In genomic region chr9:93579711-93580516, GRCh38 we compare ENCODE assay signal across 15 cellular contexts. TPM values are rescaled to one million over a fixed set of nuclear protein-coding genes. Genes with fewer than 3 reads are reported as not detected.
A peak's percentile ranks its signal among the peaks of the same experiment; 100 is the strongest.
DNase-seq lines count a peak whose midpoint lies in the region; ATAC-seq and TF ChIP-seq lines count a peak whose summit lies in the region.
"Had no signal": no experiment of that assay in that cellular context is flagged by ENCODE, and none has a peak within 500 bp of the region (broad histone marks: within the 10 kb centered on the region; RNA-seq: fewer than 3 reads in every experiment).

No MANE protein-coding gene starts in this region.

- H3K27me3 Mint-ChIP-seq in activated T-cell treated with anti-CD3 and anti-CD28 coated beads, Interleukin-2, amount 50 U/mL, for 72 hours (ENCODE audit: low read depth) = no peaks in the 10 kb centered on the region
- H3K27me3 Mint-ChIP-seq in activated T-cell treated with anti-CD3 and anti-CD28 coated beads, Interleukin-2, amount 50 U/mL, for 4 hours (ENCODE audit: low read depth) = no peaks in the 10 kb centered on the region
- H3K27me3 Mint-ChIP-seq in endothelial cell (ENCODE audit: unreplicated experiment) = peaks cover 15% of the 10 kb centered on the region

- H3K4me3 Mint-ChIP-seq in activated T-cell treated with anti-CD3 and anti-CD28 coated beads, Interleukin-2, amount 50 U/mL, for 72 hours = no peak overlapping the region
- no peak overlapping the region for H3K4me3 Mint-ChIP-seq in activated T-cell treated with anti-CD3 and anti-CD28 coated beads, Interleukin-2, amount 50 U/mL, for 4 hours
- H3K4me3 Mint-ChIP-seq in endothelial cell (ENCODE audit: unreplicated experiment) = peak overlapping the region; percentile 7

- peaks cover 38% of the 10 kb centered on the region for H3K4me1 Mint-ChIP-seq in activated T-cell treated with anti-CD3 and anti-CD28 coated beads, Interleukin-2, amount 50 U/mL, for 72 hours (ENCODE audit: low read depth)
- peaks cover 46% of the 10 kb centered on the region for H3K4me1 Mint-ChIP-seq in activated T-cell treated with anti-CD3 and anti-CD28 coated beads, Interleukin-2, amount 50 U/mL, for 4 hours (ENCODE audit: low read depth)
- H3K4me1 Mint-ChIP-seq in endothelial cell (ENCODE audit: unreplicated experiment) = peaks cover 15% of the 10 kb centered on the region

- H3K36me3 Mint-ChIP-seq in activated T-cell treated with anti-CD3 and anti-CD28 coated beads, Interleukin-2, amount 50 U/mL, for 72 hours (ENCODE audit: insufficient read depth in 2 of 2) = peaks cover 4 to 13% of the 10 kb centered on the region in 2 donors
- peaks cover 10% of the 10 kb centered on the region for H3K36me3 Mint-ChIP-seq in activated T-cell treated with anti-CD3 and anti-CD28 coated beads, Interleukin-2, amount 50 U/mL, for 4 hours (ENCODE audit: insufficient read depth)
- H3K36me3 Mint-ChIP-seq in endothelial cell (ENCODE audit: low read depth, unreplicated experiment) = no peaks in the 10 kb centered on the region

- no peaks in the 10 kb centered on the region for H3K9me3 ChIP-seq in thoracic aorta
- H3K9me3 ChIP-seq: thyroid gland had no signal

- ATAC-seq in activated T-cell treated with anti-CD3 and anti-CD28 coated beads, Interleukin-2, amount 50 U/mL, for 72 hours (replicated peaks in 1 of 2) = no peak
- ATAC-seq in activated T-cell treated with anti-CD3 and anti-CD28 coated beads, Interleukin-2, amount 50 U/mL, for 4 hours = no peak
- no peak for ATAC-seq in thoracic aorta (ENCODE audit: insufficient number of reproducible peaks, low FRiP score, low read depth)

- H3K4me3 ChIP-seq in thoracic aorta = no peak overlapping the region
- H3K4me3 ChIP-seq: thyroid gland had no signal

- H3K27ac Mint-ChIP-seq in activated T-cell treated with anti-CD3 and anti-CD28 coated beads, Interleukin-2, amount 50 U/mL, for 72 hours = peak overlapping the region; percentile 75
- no peak overlapping the region for H3K27ac Mint-ChIP-seq in endothelial cell (ENCODE audit: unreplicated experiment)

- DNase-seq in activated T-cell treated with anti-CD3 and anti-CD28 coated beads, Interleukin-2, amount 50 U/mL, for 72 hours = no peak
- DNase-seq in activated T-cell treated with anti-CD3 and anti-CD28 coated beads, Interleukin-2, amount 50 U/mL, for 4 hours = no peak
- no peak for DNase-seq in endothelial cell (ENCODE audit: low spot score)
- DNase-seq in mesenteric fat pad (ENCODE audit: low spot score) = peak; percentile 62
- no peak for DNase-seq in thoracic aorta (ENCODE audit: low spot score)
- DNase-seq in activated CD4-positive, alpha-beta T cell treated with anti-CD3 and anti-CD28 coated beads for 4 hours = no peak
- DNase-seq in activated CD4-positive, alpha-beta T cell treated with anti-CD3 and anti-CD28 coated beads for 48 hours = no peak
- DNase-seq in T-helper 2 cell = no peak
- DNase-seq: amniotic stem cell, foreskin fibroblast, NCI-H446, small intestine, T1000, thyroid gland had no signal

- peak overlapping the region; percentile 21 to 26 for H3K27ac ChIP-seq in thoracic aorta
- H3K27ac ChIP-seq: RWPE1 had no signal

- TF ChIP-seq CTCF in endothelial cell (IDR thresholded peaks at IDR 0.05; ENCODE audit: unreplicated experiment) (no peak), thoracic aorta (IDR thresholded peaks at IDR 0.05) (no peak)

- H3K9me3 Mint-ChIP-seq in activated T-cell treated with anti-CD3 and anti-CD28 coated beads, Interleukin-2, amount 50 U/mL, for 72 hours = peaks cover 2 to 3% of the 10 kb centered on the region in 2 donors
- peaks cover 10% of the 10 kb centered on the region for H3K9me3 Mint-ChIP-seq in activated T-cell treated with anti-CD3 and anti-CD28 coated beads, Interleukin-2, amount 50 U/mL, for 4 hours
- H3K9me3 Mint-ChIP-seq in endothelial cell (ENCODE audit: unreplicated experiment) = no peaks in the 10 kb centered on the region

- peaks cover 26 to 58% of the 10 kb centered on the region in 2 donors for H3K4me1 ChIP-seq in thoracic aorta (ENCODE audit: control insufficient read depth in 1 of 2, low read depth in 2 of 2)

- no peaks in the 10 kb centered on the region for H3K36me3 ChIP-seq in thoracic aorta
- H3K36me3 ChIP-seq: thyroid gland had no signal

- no peaks in the 10 kb centered on the region for H3K27me3 ChIP-seq in thoracic aorta (replicated peaks; ENCODE audit: insufficient read depth)
- H3K27me3 ChIP-seq: thyroid gland had no signal

RNA-seq across cellular contexts. Expression of gene PHF2, which starts 3.5 kb away (rescaled TPM):
- total RNA-seq in activated T-cell treated with anti-CD3 and anti-CD28 coated beads, Interleukin-2, amount 50 U/mL, for 72 hours = 10 to 100 TPM; 23.3 to 27.6 TPM
- total RNA-seq in activated T-cell treated with anti-CD3 and anti-CD28 coated beads, Interleukin-2, amount 50 U/mL, for 4 hours = 10 to 100 TPM; 19.2 to 20.8 (median 20.8) TPM
- 20.9 TPM for total RNA-seq in endothelial cell (ENCODE audit: unreplicated experiment)
- 23.0 TPM for total RNA-seq in mesenteric fat pad
- total RNA-seq in thoracic aorta = 10 to 100 TPM; 29.9 to 36.6 TPM
